In the genomic region with DNA sequence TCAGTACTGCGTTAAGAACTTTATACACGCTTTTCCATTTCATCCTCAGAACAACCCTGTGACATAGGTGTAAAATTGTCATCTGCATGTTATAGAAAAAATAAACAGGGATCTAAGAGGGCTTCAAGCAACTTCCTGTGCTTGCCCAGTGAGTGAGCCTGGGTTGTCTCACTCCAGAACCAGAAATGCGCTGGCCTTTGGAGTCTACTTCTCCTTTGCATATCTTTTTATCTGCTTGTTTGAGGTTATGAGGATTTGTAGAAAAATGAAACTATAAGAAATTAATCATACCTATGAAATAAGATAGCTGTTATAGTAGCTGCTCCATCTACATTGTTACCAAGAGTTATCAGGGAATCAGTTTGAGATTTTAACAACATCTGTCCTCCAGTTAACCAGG, we compare ENCODE assay signal across 25 cellular contexts.
"Had no signal": no experiment of that assay in that cellular context is flagged by ENCODE, and none has a peak within 500 bp of the region (broad histone marks: within the 10 kb centered on the region; RNA-seq: fewer than 3 reads in every experiment).

No MANE protein-coding gene starts in this region.

- H3K4me1 ChIP-seq: foreskin keratinocyte, left lung, lower lobe of right lung, neural progenitor cell, testis, transverse colon had no signal

- H3K4me3 Mint-ChIP-seq: activated CD8-positive, alpha-beta memory T cell treated with anti-CD3 and anti-CD28 coated beads, Interleukin-2, amount 10 ng/mL, durations not matched to agents 7 days and 5 days; activated naive CD4-positive, alpha-beta T cell treated with anti-CD3 and anti-CD28 coated beads, Interleukin-2, amount 10 ng/mL, durations not matched to agents 7 days and 5 days; central memory CD8-positive, alpha-beta T cell; dendritic cell treated with granulocyte-macrophage colony-stimulating factor and Interleukin-4, amounts not matched to agents 40 ng/mL and 50 ng/mL, for 4 days; endodermal cell; natural killer cell; neural progenitor cell had no signal

- H3K4me1 Mint-ChIP-seq: neural progenitor cell had no signal

- H3K36me3 ChIP-seq: neural progenitor cell, right atrium auricular region, WERI-Rb-1 had no signal

- H3K27me3 Mint-ChIP-seq: activated CD8-positive, alpha-beta memory T cell treated with anti-CD3 and anti-CD28 coated beads, Interleukin-2, amount 10 ng/mL, durations not matched to agents 7 days and 5 days; activated naive CD4-positive, alpha-beta T cell treated with anti-CD3 and anti-CD28 coated beads, Interleukin-2, amount 10 ng/mL, durations not matched to agents 7 days and 5 days; central memory CD8-positive, alpha-beta T cell; dendritic cell treated with granulocyte-macrophage colony-stimulating factor and Interleukin-4, amounts not matched to agents 40 ng/mL and 50 ng/mL, for 4 days had no signal

- H3K9me3 Mint-ChIP-seq: activated naive CD4-positive, alpha-beta T cell treated with anti-CD3 and anti-CD28 coated beads, Interleukin-2, amount 10 ng/mL, durations not matched to agents 7 days and 5 days; central memory CD8-positive, alpha-beta T cell; dendritic cell treated with granulocyte-macrophage colony-stimulating factor and Interleukin-4, amounts not matched to agents 40 ng/mL and 50 ng/mL, for 4 days; endodermal cell; natural killer cell; neural progenitor cell had no signal

- H2AFZ ChIP-seq: neural progenitor cell had no signal

- DNase-seq: activated CD4-positive, alpha-beta T cell treated with anti-CD3 and anti-CD28 coated beads for 1 hour; activated CD4-positive, alpha-beta T cell treated with anti-CD3 and anti-CD28 coated beads, Interleukin-2, amount 50 U/mL, for 48 hours; activated CD8-positive, alpha-beta memory T cell treated with anti-CD3 and anti-CD28 coated beads, Interleukin-2, amount 10 ng/mL, durations not matched to agents 7 days and 5 days; activated gamma-delta T cell; activated naive CD4-positive, alpha-beta T cell treated with anti-CD3 and anti-CD28 coated beads, Interleukin-2, amount 10 ng/mL, durations not matched to agents 7 days and 5 days; anterior cingulate cortex; endodermal cell; foreskin keratinocyte; heart right ventricle; left lung; lower lobe of right lung; mesenchymal stem cell; natural killer cell; stimulated activated CD4-positive, alpha-beta T cell treated with anti-CD3 and anti-CD28 coated beads, Interleukin-15, amount 100 ng/mL, for 24 hours; stimulated activated CD4-positive, alpha-beta T cell treated with anti-CD3 and anti-CD28 coated beads, Interleukin-2, amount 100 ng/mL, for 24 hours; stimulated activated naive CD4-positive, alpha-beta T cell; T-helper 9 cell; testis; transverse colon; WERI-Rb-1 had no signal

- H3K27ac ChIP-seq: foreskin keratinocyte, heart right ventricle, left lung, lower lobe of right lung, neural progenitor cell, right atrium auricular region, testis, transverse colon, WERI-Rb-1 had no signal

- H3K27me3 ChIP-seq: foreskin keratinocyte, heart right ventricle, left lung, neural progenitor cell, right atrium auricular region, testis, transverse colon had no signal

- H3K4me3 ChIP-seq: heart right ventricle, left lung, lower lobe of right lung, neural progenitor cell, right atrium auricular region, testis, transverse colon had no signal

- H3K9ac ChIP-seq: neural progenitor cell had no signal

- H3K4me2 ChIP-seq: neural progenitor cell had no signal

- ATAC-seq: activated CD8-positive, alpha-beta memory T cell treated with anti-CD3 and anti-CD28 coated beads, Interleukin-2, amount 10 ng/mL, durations not matched to agents 7 days and 5 days; esophagus mucosa; foreskin keratinocyte; heart right ventricle; left lung; lower lobe of right lung; natural killer cell had no signal

- H3K27ac Mint-ChIP-seq: activated CD8-positive, alpha-beta memory T cell treated with anti-CD3 and anti-CD28 coated beads, Interleukin-2, amount 10 ng/mL, durations not matched to agents 7 days and 5 days; dendritic cell treated with granulocyte-macrophage colony-stimulating factor and Interleukin-4, amounts not matched to agents 40 ng/mL and 50 ng/mL, for 4 days; endodermal cell; neural progenitor cell had no signal

- H3K9me3 ChIP-seq: heart right ventricle, left lung, lower lobe of right lung, right atrium auricular region, testis, transverse colon had no signal
